ENCODE assay signal across 21 cellular contexts in genomic region chr5:117859161-117859560, GRCh38.
DNase-seq lines count a peak whose midpoint lies in the region; ATAC-seq and TF ChIP-seq lines count a peak whose summit lies in the region.
"Had no signal": no experiment of that assay in that cellular context is flagged by ENCODE, and none has a peak within 500 bp of the region (broad histone marks: within the 10 kb centered on the region; RNA-seq: fewer than 3 reads in every experiment).

No MANE protein-coding gene starts in this region.

- no peaks in the 10 kb centered on the region for H3K27me3 Mint-ChIP-seq in dendritic cell treated with granulocyte-macrophage colony-stimulating factor and Interleukin-4, amounts not matched to agents 40 ng/mL and 50 ng/mL, for 4 days
- H3K27me3 Mint-ChIP-seq in activated CD4-positive, alpha-beta T cell treated with anti-CD3 and anti-CD28 coated beads, Interleukin-2, amount 10 ng/mL, durations not matched to agents 7 days and 5 days, result no peaks in the 10 kb centered on the region
- H3K27me3 Mint-ChIP-seq: activated CD4-positive, alpha-beta memory T cell treated with anti-CD3 and anti-CD28 coated beads for 36 hours; central memory CD8-positive, alpha-beta T cell; progenitor cell of endocrine pancreas; stimulated activated naive CD8-positive, alpha-beta T cell treated with anti-CD3 and anti-CD28 coated beads, Interleukin-15, Interleukin-2, amounts not matched to agents 100 ng/mL and 50 ng/mL, for 24 hours had no signal

- H3K27ac ChIP-seq in right cardiac atrium (ENCODE audit: low read length), result no peak overlapping the region
- H3K27ac ChIP-seq: esophagus squamous epithelium had no signal

- peaks cover 8% of the 10 kb centered on the region for H3K9me3 Mint-ChIP-seq in dendritic cell treated with granulocyte-macrophage colony-stimulating factor and Interleukin-4, amounts not matched to agents 40 ng/mL and 50 ng/mL, for 4 days
- H3K9me3 Mint-ChIP-seq in activated CD4-positive, alpha-beta T cell treated with anti-CD3 and anti-CD28 coated beads, Interleukin-2, amount 10 ng/mL, durations not matched to agents 7 days and 5 days, result no peaks in the 10 kb centered on the region
- H3K9me3 Mint-ChIP-seq: activated naive CD4-positive, alpha-beta T cell treated with anti-CD3 and anti-CD28 coated beads for 36 hours; nephron had no signal

- CTCF ChIA-PET in GM10248 (lab: Yijun Ruan, JAX), result interaction anchor here (1.3 to 1.5 kb wide), 2 partner anchors 13 to 16 kb away, joined by 3 to 4 read pairs; no protein-coding TSS in a partner anchor
- CTCF ChIA-PET in activated CD4-positive, alpha-beta T cell treated with anti-CD3 and anti-CD28 coated beads, Interleukin-2, amount 10 ng/mL, durations not matched to agents 7 days and 5 days (lab: Charles Lee), result no interaction called here

- no peaks in the 10 kb centered on the region for H3K9me3 ChIP-seq in right cardiac atrium (ENCODE audit: control insufficient read depth, low read length)
- H3K9me3 ChIP-seq: esophagus squamous epithelium had no signal

- intact Hi-C loops in dendritic cell treated with granulocyte-macrophage colony-stimulating factor and Interleukin-4, amounts not matched to agents 40 ng/mL and 50 ng/mL, for 4 days (cut with micrococcal nuclease), result no loop called here
- intact Hi-C loops in right cardiac atrium (cut with DNase I), result no loop called here

- peak overlapping the region; percentile 8 for H3K27ac Mint-ChIP-seq in dendritic cell treated with granulocyte-macrophage colony-stimulating factor and Interleukin-4, amounts not matched to agents 40 ng/mL and 50 ng/mL, for 4 days
- no peak overlapping the region for H3K27ac Mint-ChIP-seq in activated CD4-positive, alpha-beta T cell treated with anti-CD3 and anti-CD28 coated beads, Interleukin-2, amount 10 ng/mL, durations not matched to agents 7 days and 5 days
- H3K27ac Mint-ChIP-seq: activated CD4-positive, alpha-beta memory T cell treated with anti-CD3 and anti-CD28 coated beads for 36 hours; activated naive CD4-positive, alpha-beta T cell treated with anti-CD3 and anti-CD28 coated beads for 36 hours; nephron; progenitor cell of endocrine pancreas; stimulated activated naive CD8-positive, alpha-beta T cell treated with anti-CD3 and anti-CD28 coated beads, Interleukin-15, Interleukin-2, amounts not matched to agents 100 ng/mL and 50 ng/mL, for 24 hours had no signal

- TF ChIP-seq CTCF in GM10248 (IDR thresholded peaks at IDR 0.05; ENCODE audit: control extremely low read depth, extremely low read depth, low read depth, missing control alignments), result no peak

- no peak overlapping the region for H3K4me3 ChIP-seq in right cardiac atrium (ENCODE audit: low read length)
- H3K4me3 ChIP-seq: esophagus squamous epithelium had no signal

- no peak overlapping the region for H3K4me3 Mint-ChIP-seq in dendritic cell treated with granulocyte-macrophage colony-stimulating factor and Interleukin-4, amounts not matched to agents 40 ng/mL and 50 ng/mL, for 4 days
- no peak overlapping the region for H3K4me3 Mint-ChIP-seq in activated CD4-positive, alpha-beta T cell treated with anti-CD3 and anti-CD28 coated beads, Interleukin-2, amount 10 ng/mL, durations not matched to agents 7 days and 5 days
- H3K4me3 Mint-ChIP-seq: activated CD4-positive, alpha-beta memory T cell treated with anti-CD3 and anti-CD28 coated beads for 36 hours; activated naive CD4-positive, alpha-beta T cell treated with anti-CD3 and anti-CD28 coated beads for 36 hours; central memory CD8-positive, alpha-beta T cell; nephron; stimulated activated naive CD8-positive, alpha-beta T cell treated with anti-CD3 and anti-CD28 coated beads, Interleukin-15, Interleukin-2, amounts not matched to agents 100 ng/mL and 50 ng/mL, for 24 hours had no signal

- DNase-seq in NOMO-1 (lab: John Stamatoyannopoulos, UW; ENCODE audit: unreplicated experiment in 2 of 2), result peak; percentile 46 to 79
- no peak for DNase-seq in islet precursor cell
- DNase-seq in GM10248 (ENCODE audit: extremely low spot score), result no peak
- DNase-seq in activated CD4-positive, alpha-beta T cell treated with anti-CD3 and anti-CD28 coated beads, Interleukin-2, amount 10 ng/mL, durations not matched to agents 7 days and 5 days, result no peak
- DNase-seq in right cardiac atrium, result no peak
- DNase-seq: activated CD4-positive, alpha-beta memory T cell treated with anti-CD3 and anti-CD28 coated beads for 36 hours; activated naive CD4-positive, alpha-beta T cell treated with anti-CD3 and anti-CD28 coated beads for 36 hours; effector memory CD4-positive, alpha-beta T cell; esophagus squamous epithelium; left cardiac atrium; NCI-H2029; stimulated activated CD4-positive, alpha-beta T cell treated with anti-CD3 and anti-CD28 coated beads, Interleukin-2, amount 100 ng/mL, for 24 hours; T-helper 1 cell; trophoblast cell had no signal

- no peaks in the 10 kb centered on the region for H3K36me3 Mint-ChIP-seq in dendritic cell treated with granulocyte-macrophage colony-stimulating factor and Interleukin-4, amounts not matched to agents 40 ng/mL and 50 ng/mL, for 4 days (ENCODE audit: low read depth)
- no peaks in the 10 kb centered on the region for H3K36me3 Mint-ChIP-seq in activated CD4-positive, alpha-beta T cell treated with anti-CD3 and anti-CD28 coated beads, Interleukin-2, amount 10 ng/mL, durations not matched to agents 7 days and 5 days (ENCODE audit: low read depth)
- H3K36me3 Mint-ChIP-seq: activated CD4-positive, alpha-beta memory T cell treated with anti-CD3 and anti-CD28 coated beads for 36 hours had no signal

- H3K4me1 Mint-ChIP-seq in dendritic cell treated with granulocyte-macrophage colony-stimulating factor and Interleukin-4, amounts not matched to agents 40 ng/mL and 50 ng/mL, for 4 days (ENCODE audit: low read depth), result peaks cover 37% of the 10 kb centered on the region
- H3K4me1 Mint-ChIP-seq in activated CD4-positive, alpha-beta T cell treated with anti-CD3 and anti-CD28 coated beads, Interleukin-2, amount 10 ng/mL, durations not matched to agents 7 days and 5 days, result no peaks in the 10 kb centered on the region
- H3K4me1 Mint-ChIP-seq: central memory CD8-positive, alpha-beta T cell; nephron had no signal

- H3K27me3 ChIP-seq in right cardiac atrium (ENCODE audit: control insufficient read depth, insufficient read depth), result no peaks in the 10 kb centered on the region
- H3K27me3 ChIP-seq: esophagus squamous epithelium had no signal

- POLR2A ChIA-PET in GM10248 (lab: Yijun Ruan, JAX), result no interaction called here
- POLR2A ChIA-PET in activated CD4-positive, alpha-beta T cell treated with anti-CD3 and anti-CD28 coated beads, Interleukin-2, amount 10 ng/mL, durations not matched to agents 7 days and 5 days (lab: Charles Lee), result no interaction called here

- H3K4me1 ChIP-seq in right cardiac atrium (ENCODE audit: control insufficient read depth, insufficient read depth, low read length), result no peaks in the 10 kb centered on the region
- H3K4me1 ChIP-seq: esophagus squamous epithelium had no signal

- ATAC-seq in GM18517 (IDR thresholded peaks at IDR 0.05; ENCODE audit: unreplicated experiment) (peak; percentile 72), HG02798 (IDR thresholded peaks at IDR 0.05; ENCODE audit: poor library complexity, unreplicated experiment) (peak; percentile 43), right cardiac atrium (no peak)
- ATAC-seq: left cardiac atrium had no signal

- 38% methylated on average over 1 of the region's 1 CpG for WGBS in right cardiac atrium

Comparison
In these comparisons a context has a peak if more than half of its experiments do, and no peak if none do; other contexts are left out.
1. ATAC-seq: peak in GM18517 (single experiment) and HG02798 (single experiment); none in right cardiac atrium (0 of 2).
2. DNase-seq: peak in NOMO-1 (2 of 2); none in islet precursor cell (single experiment), GM10248 (single experiment), activated CD4-positive, alpha-beta T cell treated with anti-CD3 and anti-CD28 coated beads, Interleukin-2, amount 10 ng/mL, durations not matched to agents 7 days and 5 days (single experiment) and right cardiac atrium (0 of 3).